25 cellular contexts compared by ENCODE assay signal in the genomic region with DNA sequence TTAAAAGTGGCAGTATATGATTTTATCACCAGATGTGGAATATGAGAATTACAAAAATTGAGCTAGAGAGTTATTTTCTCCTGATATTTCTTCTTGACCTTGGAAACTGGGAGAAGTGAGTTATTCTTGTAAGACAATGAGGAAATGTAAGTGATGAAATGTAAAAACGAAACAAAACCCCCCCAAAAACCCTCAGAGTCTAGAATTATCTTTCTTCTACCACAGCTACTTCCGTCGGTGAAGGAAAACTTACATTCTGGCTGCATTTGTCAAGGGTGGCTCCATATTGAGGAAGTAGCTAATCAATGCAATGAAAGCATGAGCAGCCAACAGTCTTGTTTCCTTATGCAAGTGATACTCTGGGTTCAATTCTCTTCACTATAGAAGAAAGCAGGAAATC.
"Had no signal": no experiment of that assay in that cellular context is flagged by ENCODE, and none has a peak within 500 bp of the region (broad histone marks: within the 10 kb centered on the region; RNA-seq: fewer than 3 reads in every experiment).

No MANE protein-coding gene starts in this region.

- ATAC-seq: activated CD4-positive, alpha-beta T cell treated with anti-CD3 and anti-CD28 coated beads for 36 hours; activated T-helper 17 cell treated with anti-CD3 and anti-CD28 coated beads, Interleukin-2, amount 50 U/mL, for 72 hours; Panc1; T-cell had no signal

- FAIRE-seq: astrocyte had no signal

- DNase-seq: activated CD4-positive, alpha-beta memory T cell treated with anti-CD3 and anti-CD28 coated beads, Interleukin-2, amount 10 ng/mL, durations not matched to agents 7 days and 5 days; activated CD4-positive, alpha-beta T cell treated with anti-CD3 and anti-CD28 coated beads for 36 hours; activated CD4-positive, alpha-beta T cell treated with anti-CD3 and anti-CD28 coated beads, Interleukin-2, amount 50 U/mL, for 1 hour; activated CD4-positive, CD25-positive, alpha-beta regulatory T cell; activated gamma-delta T cell; activated naive CD4-positive, alpha-beta T cell treated with anti-CD3 and anti-CD28 coated beads for 36 hours; activated T-cell treated with anti-CD3 and anti-CD28 coated beads for 4 hours; activated T-cell treated with anti-CD3 and anti-CD28 coated beads, Interleukin-2, amount 50 U/mL, for 48 hours; amygdala; Kasumi-1; NCI-H1105; NCI-H1436; NCI-H1694 treated with DMSO at 0.1 percent for 48 hours; NCI-H2029 treated with DMSO at 0.1 percent for 48 hours; NCI-H510A treated with DMSO at 0.1 percent for 48 hours; NCI-H69; NK-92 treated with Interleukin-12 subunit alpha and Interleukin-12 subunit beta, amount 100 ng/mL, for 24 hours; OCI-M1; Right ventricle myocardium superior; T-cell; T-helper 2 cell; T1000 had no signal
